Comparison of ENCODE assay signal across 12 cellular contexts in genomic region chr12:2154050-2154449, GRCh38.
DNase-seq lines count a peak whose midpoint lies in the region; ATAC-seq and TF ChIP-seq lines count a peak whose summit lies in the region.
"Had no signal": no experiment of that assay in that cellular context is flagged by ENCODE, and none has a peak within 500 bp of the region (broad histone marks: within the 10 kb centered on the region; RNA-seq: fewer than 3 reads in every experiment).

No MANE protein-coding gene starts in this region.

- H3K79me2 ChIP-seq in osteoblast (ENCODE audit: insufficient read depth, low read length): peaks cover 15% of the 10 kb centered on the region

- ATAC-seq in SK-N-SH treated with all-trans-retinoic acid at 6 μM for 48 hours: peak; percentile 47
- ATAC-seq in HG02571 (IDR thresholded peaks at IDR 0.05; ENCODE audit: unreplicated experiment): no peak
- ATAC-seq: activated CD8-positive, alpha-beta T cell treated with anti-CD3 and anti-CD28 coated beads, Interleukin-2, amount 10 ng/mL, durations not matched to agents 7 days and 5 days; T-helper 17 cell had no signal

- TF ChIP-seq CTCF in AG09319 (IDR thresholded peaks at IDR 0.05; ENCODE audit: low read depth, low read length) (no peak), fibroblast of pulmonary artery (IDR thresholded peaks at IDR 0.05; ENCODE audit: low read length, missing control alignments) (no peak), osteoblast (IDR thresholded peaks at IDR 0.05; ENCODE audit: extremely low read depth, low read depth, low read length) (no peak), GM10266 (IDR thresholded peaks at IDR 0.05; ENCODE audit: control insufficient read depth, insufficient read depth, low read depth, missing control alignments) (no peak)

- peak; percentile 22 for DNase-seq in AG09319 (ENCODE audit: extremely low read depth, low read depth)
- DNase-seq in fibroblast of pulmonary artery (ENCODE audit: low read depth): peak; percentile 63
- no peak for DNase-seq in osteoblast (ENCODE audit: insufficient read length, low spot score, missing footprints)
- DNase-seq in GM10266 (ENCODE audit: extremely low spot score): no peak
- no peak for DNase-seq in medulla oblongata (ENCODE audit: extremely low spot score)
- DNase-seq in activated CD4-positive, CD25-positive, alpha-beta regulatory T cell (lab: John Stamatoyannopoulos, UW): no peak
- DNase-seq: activated CD8-positive, alpha-beta T cell treated with anti-CD3 and anti-CD28 coated beads, Interleukin-2, amount 10 ng/mL, durations not matched to agents 7 days and 5 days; BE2C; T-helper 17 cell had no signal

- H2AFZ ChIP-seq in osteoblast (ENCODE audit: low read length): no peak overlapping the region

- no peaks in the 10 kb centered on the region for H3K9me3 ChIP-seq in osteoblast (ENCODE audit: low read depth, low read length)
- H3K9me3 ChIP-seq: BE2C, neutrophil had no signal

- H3K4me3 ChIP-seq in fibroblast of pulmonary artery (replicated peaks; ENCODE audit: low read depth, low read length) (no peak overlapping the region), osteoblast (ENCODE audit: insufficient read depth, low read length) (no peak overlapping the region)

- H4K20me1 ChIP-seq in osteoblast (ENCODE audit: insufficient read depth, low read length): no peaks in the 10 kb centered on the region

- peak overlapping the region; percentile 71 for H3K27ac ChIP-seq in osteoblast (ENCODE audit: low read depth, low read length)
- H3K27ac ChIP-seq: neutrophil had no signal

- H3K4me1 ChIP-seq in osteoblast (ENCODE audit: insufficient read depth, low read length): peaks cover 15% of the 10 kb centered on the region
- H3K4me1 ChIP-seq: BE2C had no signal

- H3K27me3 ChIP-seq in osteoblast (ENCODE audit: insufficient read depth, low read length): no peaks in the 10 kb centered on the region
- H3K27me3 ChIP-seq: neutrophil had no signal

- H3K36me3 ChIP-seq in osteoblast (ENCODE audit: insufficient read depth, low read length): no peaks in the 10 kb centered on the region
- H3K36me3 ChIP-seq: BE2C, neutrophil had no signal

- peak overlapping the region; percentile 53 for H3K4me2 ChIP-seq in osteoblast (ENCODE audit: insufficient read depth, low read length)

TF ChIP-seq in SK-N-SH treated with all-trans-retinoic acid at 6 μM for 48 hours, 23 proteins besides CTCF, POLR2A, EP300 and RAD21:
- TF ChIP-seq SNAI2 (CRISPR knock-in tag; IDR thresholded peaks at IDR 0.05): no peak
- no peak for TF ChIP-seq BACH2 (CRISPR knock-in tag; IDR thresholded peaks at IDR 0.05; ENCODE audit: borderline replicate concordance)
- no peak for TF ChIP-seq ZNF565 (CRISPR knock-in tag; conservative IDR thresholded peaks at IDR 0.05; ENCODE audit: low read depth)
- no peak for TF ChIP-seq ISL1 (CRISPR knock-in tag; IDR thresholded peaks at IDR 0.05)
- TF ChIP-seq PATZ1 (CRISPR knock-in tag; IDR thresholded peaks at IDR 0.05; ENCODE audit: borderline replicate concordance): no peak
- TF ChIP-seq RARB (CRISPR knock-in tag; IDR thresholded peaks at IDR 0.05): no peak
- TF ChIP-seq ZC3H10 (CRISPR knock-in tag; IDR thresholded peaks at IDR 0.05): no peak
- TF ChIP-seq GLIS3 (CRISPR knock-in tag; IDR thresholded peaks at IDR 0.05): no peak
- no peak for TF ChIP-seq TCF4 (CRISPR knock-in tag; IDR thresholded peaks at IDR 0.05; ENCODE audit: borderline replicate concordance)
- TF ChIP-seq TOX (CRISPR knock-in tag; IDR thresholded peaks at IDR 0.05; ENCODE audit: borderline replicate concordance): no peak

Comparison
In these comparisons a context has a peak if more than half of its experiments do, and no peak if none do; other contexts are left out.
1. DNase-seq: peak in AG09319 (single experiment) and fibroblast of pulmonary artery (single experiment); none in osteoblast (single experiment), GM10266 (single experiment), medulla oblongata (single experiment) and activated CD4-positive, CD25-positive, alpha-beta regulatory T cell (0 of 4).